In genomic region chr3:42658771-42659390, GRCh38 we compare ENCODE assay signal across 26 cellular contexts. TPM values are rescaled to one million over a fixed set of nuclear protein-coding genes. Genes with fewer than 3 reads are reported as not detected.
DNase-seq lines count a peak whose midpoint lies in the region; ATAC-seq and TF ChIP-seq lines count a peak whose summit lies in the region.
"Had no signal": no experiment of that assay in that cellular context is flagged by ENCODE, and none has a peak within 500 bp of the region (broad histone marks: within the 10 kb centered on the region; RNA-seq: fewer than 3 reads in every experiment).

No MANE protein-coding gene starts in this region.

- peaks cover 21% of the 10 kb centered on the region for H3K4me1 Mint-ChIP-seq in MCF 10A (ENCODE audit: insufficient read depth, unreplicated experiment)

- no peaks in the 10 kb centered on the region for H3K9me3 Mint-ChIP-seq in MCF 10A (ENCODE audit: unreplicated experiment)
- H3K9me3 Mint-ChIP-seq: activated CD4-positive, alpha-beta T cell treated with anti-CD3 and anti-CD28 coated beads, Interleukin-2, amount 10 ng/mL, durations not matched to agents 7 days and 5 days; activated naive CD4-positive, alpha-beta T cell treated with anti-CD3 and anti-CD28 coated beads, Interleukin-2, amount 50 U/mL, for 24 hours; central memory CD8-positive, alpha-beta T cell; natural killer cell treated with Interleukin-12 subunit alpha and Interleukin-12 subunit beta and Interleukin-15 and Interleukin-18, amount 100 ng/mL, for 72 hours; stimulated activated naive CD8-positive, alpha-beta T cell treated with anti-CD3 and anti-CD28 coated beads, Interleukin-15, Interleukin-2, amounts not matched to agents 100 ng/mL and 50 ng/mL, for 24 hours; type B pancreatic cell had no signal

- H3K27ac ChIP-seq in mammary epithelial cell (ENCODE audit: insufficient read depth, low read depth, low read length) (no peak overlapping the region), right cardiac atrium (ENCODE audit: low read length) (peak overlapping the region; percentile 18), tibial artery (peak overlapping the region; percentile 95 to 99)
- H3K27ac ChIP-seq: ovary had no signal

- H3K4me1 ChIP-seq in mammary epithelial cell (ENCODE audit: insufficient read depth, low read length) (peaks cover 12% of the 10 kb centered on the region), right cardiac atrium (ENCODE audit: control insufficient read depth, insufficient read depth, low read length) (peaks cover 3% of the 10 kb centered on the region), tibial artery (peaks cover 0 to 49% (median 41%) of the 10 kb centered on the region in 4 donors)
- H3K4me1 ChIP-seq: BE2C had no signal

- intact Hi-C loops in MCF 10A (cut with micrococcal nuclease) (no loop called here), mammary epithelial cell (cut with micrococcal nuclease) (loop anchor here (10.0 kb wide), 1 partner anchor 166 kb away; no protein-coding TSS in a partner anchor), right cardiac atrium (cut with DNase I) (loop anchor here in 3 of 4 donors (5.0 to 10.0 kb wide), 3 partner anchors 54 to 86 kb away; partner anchors contain the start of gene NKTR (in 2 of the 3)), tibial artery (cut with DNase I; ENCODE audit: low total_unique reads) (no loop called here)

- no peaks in the 10 kb centered on the region for H3K9me3 ChIP-seq in mammary epithelial cell (replicated peaks; ENCODE audit: insufficient read depth, low read length)
- H3K9me3 ChIP-seq in right cardiac atrium (ENCODE audit: control insufficient read depth, low read length) = no peaks in the 10 kb centered on the region
- H3K9me3 ChIP-seq in tibial artery = no peaks in the 10 kb centered on the region
- H3K9me3 ChIP-seq: BE2C, left lung, ovary had no signal

- dilution Hi-C loops in mammary epithelial cell (cut with HindIII; ENCODE audit: low sequenced_read_pairs) = no loop called here

- H3K4me2 ChIP-seq in mammary epithelial cell (ENCODE audit: insufficient read depth, low read depth, low read length) = no peak overlapping the region

- no peak overlapping the region for H3K9ac ChIP-seq in mammary epithelial cell (ENCODE audit: insufficient read depth, low read length)

- H3K4me3 Mint-ChIP-seq in MCF 10A (ENCODE audit: unreplicated experiment) = no peak overlapping the region
- H3K4me3 Mint-ChIP-seq: activated CD4-positive, alpha-beta T cell treated with anti-CD3 and anti-CD28 coated beads, Interleukin-2, amount 10 ng/mL, durations not matched to agents 7 days and 5 days; activated naive CD4-positive, alpha-beta T cell treated with anti-CD3 and anti-CD28 coated beads, Interleukin-2, amount 50 U/mL, for 24 hours; central memory CD8-positive, alpha-beta T cell; natural killer cell treated with Interleukin-12 subunit alpha and Interleukin-12 subunit beta and Interleukin-15 and Interleukin-18, amount 100 ng/mL, for 72 hours; stimulated activated naive CD8-positive, alpha-beta T cell treated with anti-CD3 and anti-CD28 coated beads, Interleukin-15, Interleukin-2, amounts not matched to agents 100 ng/mL and 50 ng/mL, for 24 hours; type B pancreatic cell had no signal

- no peaks in the 10 kb centered on the region for H3K27me3 Mint-ChIP-seq in MCF 10A (ENCODE audit: insufficient read depth, unreplicated experiment)
- H3K27me3 Mint-ChIP-seq: activated CD4-positive, alpha-beta T cell treated with anti-CD3 and anti-CD28 coated beads, Interleukin-2, amount 10 ng/mL, durations not matched to agents 7 days and 5 days; activated naive CD4-positive, alpha-beta T cell treated with anti-CD3 and anti-CD28 coated beads, Interleukin-2, amount 50 U/mL, for 24 hours; central memory CD8-positive, alpha-beta T cell; natural killer cell treated with Interleukin-12 subunit alpha and Interleukin-12 subunit beta and Interleukin-15 and Interleukin-18, amount 100 ng/mL, for 72 hours; stimulated activated naive CD8-positive, alpha-beta T cell treated with anti-CD3 and anti-CD28 coated beads, Interleukin-15, Interleukin-2, amounts not matched to agents 100 ng/mL and 50 ng/mL, for 24 hours; type B pancreatic cell had no signal

- in situ Hi-C loops in mammary epithelial cell (cut with MboI; ENCODE audit: low sequenced_read_pairs in 2 of 2) = no loop called here

- POLR2A ChIA-PET in MCF 10A (lab: Yijun Ruan, JAX) = no interaction called here

- peaks cover 30% of the 10 kb centered on the region for H3K36me3 Mint-ChIP-seq in MCF 10A (ENCODE audit: insufficient read depth, unreplicated experiment)
- H3K36me3 Mint-ChIP-seq: activated naive CD4-positive, alpha-beta T cell treated with anti-CD3 and anti-CD28 coated beads, Interleukin-2, amount 50 U/mL, for 24 hours; natural killer cell treated with Interleukin-12 subunit alpha and Interleukin-12 subunit beta and Interleukin-15 and Interleukin-18, amount 100 ng/mL, for 72 hours had no signal

- TF ChIP-seq CTCF in MCF 10A (IDR thresholded peaks at IDR 0.05; ENCODE audit: unreplicated experiment) (no peak), mammary epithelial cell (conservative IDR thresholded peaks at IDR 0.05 in 1 of 2, IDR thresholded peaks at IDR 0.05 in 1 of 2; ENCODE audit: extremely low read depth in 1 of 2, insufficient read depth in 1 of 2, low read depth in 1 of 2, low read length in 2 of 2) (no peak), tibial artery (IDR thresholded peaks at IDR 0.05) (no peak)

- no peaks in the 10 kb centered on the region for H4K20me1 ChIP-seq in mammary epithelial cell (ENCODE audit: insufficient read depth, low read length)

- peak overlapping the region; percentile 69 for H3K27ac Mint-ChIP-seq in MCF 10A (ENCODE audit: low read depth, unreplicated experiment)
- H3K27ac Mint-ChIP-seq: activated naive CD4-positive, alpha-beta T cell treated with anti-CD3 and anti-CD28 coated beads, Interleukin-2, amount 50 U/mL, for 24 hours; natural killer cell treated with Interleukin-12 subunit alpha and Interleukin-12 subunit beta and Interleukin-15 and Interleukin-18, amount 100 ng/mL, for 72 hours; stimulated activated naive CD8-positive, alpha-beta T cell treated with anti-CD3 and anti-CD28 coated beads, Interleukin-15, Interleukin-2, amounts not matched to agents 100 ng/mL and 50 ng/mL, for 24 hours; type B pancreatic cell had no signal

- no peak overlapping the region for H2AFZ ChIP-seq in mammary epithelial cell (ENCODE audit: low read depth, low read length)

- WGBS in mammary epithelial cell (ENCODE audit: low coverage, missing lambda C conversion rate) = 96% methylated on average over 18 of the region's 22 CpGs
- WGBS in right cardiac atrium = 54% methylated on average over 22 of the region's 22 CpGs

- ATAC-seq in right cardiac atrium = no peak
- no peak for ATAC-seq in HG02571 (IDR thresholded peaks at IDR 0.05; ENCODE audit: unreplicated experiment)
- ATAC-seq: GM12878; left lung; natural killer cell treated with Interleukin-12 subunit alpha and Interleukin-12 subunit beta and Interleukin-15 and Interleukin-18, amount 100 ng/mL, for 72 hours; sciatic nerve had no signal

- no peaks in the 10 kb centered on the region for H3K79me2 ChIP-seq in mammary epithelial cell (ENCODE audit: insufficient read depth, low read length)

- no peaks in the 10 kb centered on the region for H3K27me3 ChIP-seq in mammary epithelial cell (ENCODE audit: insufficient read depth, low read length)
- no peaks in the 10 kb centered on the region for H3K27me3 ChIP-seq in right cardiac atrium (ENCODE audit: control insufficient read depth, insufficient read depth)
- H3K27me3 ChIP-seq in tibial artery = no peaks in the 10 kb centered on the region
- H3K27me3 ChIP-seq: BE2C, left lung, ovary had no signal

- DNase-seq in MCF 10A (ENCODE audit: unreplicated experiment) (no peak), mammary epithelial cell (no peak), SKM-1 treated with dmso at 0.1 percent for 144 hours (lab: John Stamatoyannopoulos, UW; ENCODE audit: unreplicated experiment) (peak; percentile 79), right cardiac atrium (peak in 2 of 3 donors; percentile 54 to 68), tibial artery (peak in 1 of 2 donors; percentile 67), mucosa of gallbladder (ENCODE audit: low spot score) (no peak), OCI-M2 (lab: John Stamatoyannopoulos, UW; ENCODE audit: unreplicated experiment) (no peak)
- DNase-seq: activated CD4-positive, alpha-beta T cell treated with anti-CD3 and anti-CD28 coated beads, Interleukin-2, amount 10 ng/mL, durations not matched to agents 7 days and 5 days; BE2C; Kasumi-1; NCI-H1105; NCI-H2029; stimulated activated CD4-positive, alpha-beta T cell treated with anti-CD3 and anti-CD28 coated beads, Interleukin-15, amount 100 ng/mL, for 24 hours; T-helper 9 cell had no signal

- no TSS peak for BruUV-seq in MCF 10A (replicated peaks; lab: Mats Ljungman, UMichigan)
- BruUV-seq in mammary epithelial cell (replicated peaks; lab: Mats Ljungman, UMichigan) = no TSS peak

- CTCF ChIA-PET in MCF 10A (lab: Yijun Ruan, JAX) (interaction anchor here (0.6 kb wide), 1 partner anchor 105 kb away, joined by 3 read pairs; no protein-coding TSS in a partner anchor), mammary epithelial cell (lab: Charles Lee; ENCODE audit: low non-redundant PET) (no interaction called here)

- no peaks in the 10 kb centered on the region for H3K36me3 ChIP-seq in mammary epithelial cell (ENCODE audit: insufficient read depth, low read length)
- peaks cover 10 to 64% (median 28%) of the 10 kb centered on the region in 3 donors for H3K36me3 ChIP-seq in tibial artery
- H3K36me3 ChIP-seq: BE2C, ovary had no signal

- H3K4me3 ChIP-seq in mammary epithelial cell (replicated peaks in 1 of 3; ENCODE audit: insufficient read depth in 1 of 3, low read depth in 2 of 3, low read length in 3 of 3) (no peak overlapping the region), right cardiac atrium (ENCODE audit: low read length) (no peak overlapping the region), tibial artery (no peak overlapping the region)
- H3K4me3 ChIP-seq: GM12878, left lung, ovary had no signal

RNA-seq across cellular contexts. Expression of gene ZBTB47, which starts 5.4 kb away (rescaled TPM):
- total RNA-seq in MCF 10A (2022) (10.9 and 12.4 TPM in 2 replicates), mammary epithelial cell (10 to 100 TPM in 1 of 2 donors, 1 to 10 TPM in 1; 8.2 to 21.8 TPM), right cardiac atrium (100 to 1,000 TPM; 100 to 141 (median 118) TPM), mucosa of gallbladder (41.2 TPM)
- polyA plus RNA-seq in mammary epithelial cell (7.0 TPM), right cardiac atrium (99.5 TPM)
- 7.3 TPM for polyA minus RNA-seq in mammary epithelial cell

RNA-seq across cellular contexts. Expression of gene KLHL40, which starts 26.5 kb away (rescaled TPM):
- total RNA-seq in MCF 10A (2022) (not detected in 2 replicates), mammary epithelial cell (not detected), right cardiac atrium (1 to 10 TPM in 1 of 4 donors, under 1 TPM in 3; 0.09 to 1.6 (median 0.40) TPM), mucosa of gallbladder (not detected)
- polyA plus RNA-seq in mammary epithelial cell (not detected), right cardiac atrium (0.29 TPM)
- polyA minus RNA-seq in mammary epithelial cell = not detected
- total RNA-seq: activated CD4-positive, alpha-beta T cell treated with anti-CD3 and anti-CD28 coated beads, Interleukin-2, amount 10 ng/mL, durations not matched to agents 7 days and 5 days; endothelial cell of umbilical vein; GM12878; H7; left lung; natural killer cell treated with Interleukin-12 subunit alpha and Interleukin-12 subunit beta and Interleukin-15 and Interleukin-18, amount 100 ng/mL, for 72 hours; ovary had no signal
- polyA plus RNA-seq: endothelial cell of umbilical vein, GM12878, ovary had no signal

RNA-seq across cellular contexts. Expression of gene HHATL, which starts 43.7 kb away (rescaled TPM):
- total RNA-seq in MCF 10A (2022) = not detected in 2 replicates
- total RNA-seq in mammary epithelial cell = not detected
- polyA plus RNA-seq in mammary epithelial cell = not detected
- not detected for polyA minus RNA-seq in mammary epithelial cell
- 100 to 1,000 TPM; 480 to 768 (median 570) TPM for total RNA-seq in right cardiac atrium
- polyA plus RNA-seq in right cardiac atrium = 622 TPM
- total RNA-seq in mucosa of gallbladder = 0.35 TPM
- total RNA-seq: activated CD4-positive, alpha-beta T cell treated with anti-CD3 and anti-CD28 coated beads, Interleukin-2, amount 10 ng/mL, durations not matched to agents 7 days and 5 days; endothelial cell of umbilical vein; GM12878; H7; natural killer cell treated with Interleukin-12 subunit alpha and Interleukin-12 subunit beta and Interleukin-15 and Interleukin-18, amount 100 ng/mL, for 72 hours; sciatic nerve had no signal
- polyA plus RNA-seq: endothelial cell of umbilical vein, GM12878 had no signal

RNA-seq across cellular contexts. Expression of gene NKTR, which starts 58.4 kb away (rescaled TPM):
- 63.4 and 63.5 TPM in 2 replicates for total RNA-seq in MCF 10A (2022)
- total RNA-seq in mammary epithelial cell = 10 to 100 TPM; 57.2 to 59.3 TPM
- polyA plus RNA-seq in mammary epithelial cell = 10.4 TPM
- 18.8 TPM for polyA minus RNA-seq in mammary epithelial cell
- 10 to 100 TPM; 27.7 to 35.8 (median 29.5) TPM for total RNA-seq in right cardiac atrium
- polyA plus RNA-seq in right cardiac atrium = 22.6 TPM
- 55.5 TPM for total RNA-seq in mucosa of gallbladder

Comparison
In these comparisons a context has a peak if more than half of its experiments do, and no peak if none do; other contexts are left out.
1. intact Hi-C loops: an anchor here in mammary epithelial cell (10.0 kb wide) and right cardiac atrium (5.0 to 10.0 kb wide); none called in MCF 10A and tibial artery.
2. DNase-seq: peak in SKM-1 treated with dmso at 0.1 percent for 144 hours (single experiment) and right cardiac atrium (2 of 3); none in MCF 10A (single experiment), mammary epithelial cell (single experiment), mucosa of gallbladder (single experiment) and OCI-M2 (single experiment).
3. RNA of gene HHATL, which starts 43.7 kb away (total RNA-seq): 480 to 768 TPM in right cardiac atrium; 0.35 TPM in mucosa of gallbladder (single experiment), not detected in MCF 10A and not detected in mammary epithelial cell; every median in the first group is over 100 times any median in the second.